In genomic region chr3:179671709-179672337, GRCh38 we compare ENCODE assay signal across 17 cellular contexts. TPM values are rescaled to one million over a fixed set of nuclear protein-coding genes. Genes with fewer than 3 reads are reported as not detected.
DNase-seq lines count a peak whose midpoint lies in the region; ATAC-seq and TF ChIP-seq lines count a peak whose summit lies in the region.
"Had no signal": no experiment of that assay in that cellular context is flagged by ENCODE, and none has a peak within 500 bp of the region (broad histone marks: within the 10 kb centered on the region; RNA-seq: fewer than 3 reads in every experiment).

No MANE protein-coding gene starts in this region.

- H3K27me3 ChIP-seq in right atrium auricular region: no peaks in the 10 kb centered on the region

- H3K36me3 ChIP-seq in right atrium auricular region: no peaks in the 10 kb centered on the region
- H3K36me3 ChIP-seq: thoracic aorta had no signal

- TF ChIP-seq CTCF in right atrium auricular region (IDR thresholded peaks at IDR 0.05): no peak

- H3K4me3 ChIP-seq in right atrium auricular region: peak overlapping the region in 1 of 2 donors; percentile 9
- H3K4me3 ChIP-seq: GM23248, thoracic aorta had no signal

- H3K27ac ChIP-seq in right atrium auricular region: peak overlapping the region; percentile 30 to 34
- H3K27ac ChIP-seq: GM23248, thoracic aorta had no signal

- H3K4me1 ChIP-seq in right atrium auricular region: peaks cover 0 to 35% of the 10 kb centered on the region in 2 donors

- ATAC-seq in HG03280 (IDR thresholded peaks at IDR 0.05; ENCODE audit: unreplicated experiment): no peak
- ATAC-seq: activated T-cell treated with anti-CD3 and anti-CD28 coated beads, Interleukin-2, amount 50 U/mL, for 4 hours; T-helper 17 cell had no signal

- DNase-seq in HT1080 (ENCODE audit: low read depth) (peak; percentile 34), astrocyte of the hippocampus (ENCODE audit: low read depth, low spot score) (peak; percentile 31), right atrium auricular region (ENCODE audit: low spot score) (no peak), pulmonary artery endothelial cell (ENCODE audit: low read depth, low spot score) (peak; percentile 100), hepatic stellate cell (ENCODE audit: low spot score) (no peak), SK-N-DZ (ENCODE audit: low spot score) (no peak)
- DNase-seq in stimulated activated CD8-positive, alpha-beta memory T cell treated with anti-CD3 and anti-CD28 coated beads, Interleukin-4, amount 100 ng/mL, for 48 hours: no peak
- DNase-seq: activated CD4-positive, alpha-beta T cell treated with anti-CD3 and anti-CD28 coated beads for 48 hours; activated T-cell treated with anti-CD3 and anti-CD28 coated beads, Interleukin-2, amount 50 U/mL, for 4 hours; amniotic stem cell; GM23248; KG1; NCI-H1436; NCI-H510A treated with DMSO at 0.1 percent for 48 hours; T-helper 17 cell had no signal

- no peaks in the 10 kb centered on the region for H3K9me3 ChIP-seq in right atrium auricular region
- H3K9me3 ChIP-seq: thoracic aorta had no signal

RNA-seq across cellular contexts. Expression of gene USP13, which starts 19.0 kb away (rescaled TPM):
- 18.2 and 19.0 TPM in 2 replicates for total RNA-seq in HT1080 (2014; rRNA removed; shearing (Covaris generic))
- polyA plus RNA-seq in HT1080 (2015; cell fraction: cytosol; rRNA removed): 13.8 and 14.8 TPM in 2 replicates
- polyA plus RNA-seq in HT1080 (2015; cell fraction: nucleus; rRNA removed): 14.9 and 16.5 TPM in 2 replicates
- 10 to 100 TPM; 75.9 to 89.7 TPM for total RNA-seq in right atrium auricular region
- total RNA-seq in pulmonary artery endothelial cell: 7.3 and 13.8 TPM in 2 replicates
- polyA plus RNA-seq in SK-N-DZ (2014; cell fraction: cytosol; rRNA removed): 7.7 and 9.1 TPM in 2 replicates
- polyA plus RNA-seq in SK-N-DZ (2014; cell fraction: nucleus; rRNA removed): 5.5 and 9.1 TPM in 2 replicates

Comparison
In these comparisons a context has a peak if more than half of its experiments do, and no peak if none do; other contexts are left out.
1. DNase-seq: peak in HT1080 (single experiment), astrocyte of the hippocampus (single experiment) and pulmonary artery endothelial cell (single experiment); none in right atrium auricular region (single experiment), stimulated activated CD8-positive, alpha-beta memory T cell treated with anti-CD3 and anti-CD28 coated beads, Interleukin-4, amount 100 ng/mL, for 48 hours (single experiment), hepatic stellate cell (single experiment) and SK-N-DZ (single experiment).